10 cellular contexts compared by ENCODE assay signal in the genomic region with DNA sequence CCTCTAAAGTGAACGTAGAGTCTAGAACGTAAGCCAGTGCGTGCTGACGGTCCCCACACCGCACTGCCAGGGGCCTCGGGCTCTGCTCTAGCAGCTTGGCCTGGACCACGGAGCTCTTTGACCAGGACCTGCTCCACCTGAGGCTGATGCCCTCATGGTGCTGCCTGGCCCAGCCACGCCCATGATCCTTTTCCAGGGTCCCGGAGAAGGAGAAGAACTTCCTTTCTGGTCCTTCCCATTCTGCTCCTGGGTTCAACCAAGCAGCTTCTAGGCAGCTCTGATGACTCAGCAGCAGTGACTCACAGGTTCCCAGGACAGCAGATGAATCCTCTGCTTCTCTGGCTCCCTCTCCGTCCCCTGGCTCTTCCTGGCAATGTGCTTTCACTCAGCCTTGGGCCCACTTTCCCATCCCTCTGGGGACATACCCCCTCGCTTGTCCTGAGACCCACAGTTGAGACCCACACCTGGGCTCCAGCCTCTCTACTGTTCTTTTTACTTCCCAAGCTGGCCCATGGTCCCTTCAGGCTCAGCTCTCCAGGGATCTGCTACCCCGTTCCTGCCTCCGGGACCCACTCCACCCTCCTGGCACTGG.
A peak's percentile ranks its signal among the peaks of the same experiment; 100 is the strongest.
DNase-seq lines count a peak whose midpoint lies in the region; TF ChIP-seq lines count a peak whose summit lies in the region.
"Had no signal": no experiment of that assay in that cellular context is flagged by ENCODE, and none has a peak within 500 bp of the region (broad histone marks: within the 10 kb centered on the region; RNA-seq: fewer than 3 reads in every experiment).

No MANE protein-coding gene starts in this region.

- DNase-seq in 8988T = peak; percentile 85
- peak; percentile 84 for DNase-seq in HFF-Myc (ENCODE audit: extremely low read depth, low read depth)
- DNase-seq in astrocyte of the cerebellum (ENCODE audit: low read depth) = peak; percentile 37
- peak; percentile 84 for DNase-seq in kidney glomerular epithelial cell (lab: John Stamatoyannopoulos, UW)
- no peak for DNase-seq in NCI-H1436 (lab: John Stamatoyannopoulos, UW)
- no peak for DNase-seq in cortex of kidney (lab: John Stamatoyannopoulos, UW)
- no peak for DNase-seq in hippocampal formation (lab: John Stamatoyannopoulos, UW)
- no peak for DNase-seq in activated naive CD4-positive, alpha-beta T cell (lab: John Stamatoyannopoulos, UW)
- DNase-seq: NCI-H2171 had no signal

- in situ Hi-C loops in astrocyte of the cerebellum (cut with HindIII; ENCODE audit: low sequenced_read_pairs) = loop anchor here (5.0 kb wide), 1 partner anchor 48 kb away; no protein-coding TSS in a partner anchor

- TF ChIP-seq CTCF in HFF-Myc (IDR thresholded peaks at IDR 0.05; ENCODE audit: low read depth, low read length, missing control alignments) (no peak), astrocyte of the cerebellum (IDR thresholded peaks at IDR 0.05; ENCODE audit: low read depth, low read length, missing control alignments) (no peak)

- H3K4me3 ChIP-seq in HFF-Myc (replicated peaks; ENCODE audit: low read depth, low read length) = no peak overlapping the region
- H3K4me3 ChIP-seq in astrocyte of the cerebellum (ENCODE audit: low read depth, low read length) = no peak overlapping the region
- H3K4me3 ChIP-seq: dorsolateral prefrontal cortex had no signal

Comparison
In these comparisons a context has a peak if more than half of its experiments do, and no peak if none do; other contexts are left out.
1. DNase-seq: peak in 8988T (single experiment), HFF-Myc (single experiment), astrocyte of the cerebellum (single experiment) and kidney glomerular epithelial cell (single experiment); none in NCI-H1436 (single experiment), cortex of kidney (single experiment), hippocampal formation (0 of 2) and activated naive CD4-positive, alpha-beta T cell (0 of 4).